In the genomic region with DNA sequence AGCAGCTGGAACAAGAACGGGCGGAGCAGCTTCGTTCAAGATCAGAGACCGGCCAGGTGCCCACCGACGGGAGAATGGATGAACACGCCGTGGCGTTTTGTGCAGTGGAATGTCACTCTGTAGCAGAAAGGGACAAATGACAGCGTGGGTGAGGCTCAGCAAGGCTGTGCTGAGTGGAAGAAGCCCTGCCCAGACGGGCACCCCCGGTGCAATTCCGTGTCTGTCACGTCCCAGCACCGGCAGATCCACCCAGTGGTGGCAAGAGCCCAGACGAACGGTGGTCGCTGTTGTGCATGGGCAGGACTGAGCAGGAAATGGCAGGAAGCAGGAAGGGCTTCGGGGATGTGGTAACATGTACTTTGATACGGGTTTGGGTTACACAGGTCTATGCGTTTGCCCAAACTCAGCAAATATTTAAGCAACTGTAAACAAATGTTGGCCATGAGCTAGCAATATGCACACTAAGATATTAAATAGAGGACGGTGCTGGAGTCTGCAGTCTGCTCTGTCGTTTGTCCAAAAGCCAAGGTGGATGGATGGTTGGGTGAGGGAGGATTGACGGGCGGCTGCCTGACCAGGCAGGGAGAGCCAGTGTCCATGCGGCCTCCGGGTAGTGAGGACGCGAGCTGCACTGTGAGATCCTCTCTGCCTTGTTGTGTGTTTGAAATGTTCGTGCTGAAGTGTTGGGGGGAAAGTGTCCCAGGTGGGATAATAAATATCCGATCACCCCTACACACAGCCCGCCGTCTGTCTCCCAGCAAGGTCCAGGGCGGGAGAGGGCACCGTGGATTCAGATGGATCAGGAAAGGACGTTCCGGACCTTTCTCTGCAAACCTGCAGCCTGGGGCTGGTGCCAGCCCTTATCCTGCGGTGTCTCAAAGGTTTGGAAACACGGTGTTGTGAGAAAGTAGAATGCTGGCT, we compare ENCODE assay signal across 1 cellular context.
TF ChIP-seq lines count a peak whose summit lies in the region.

No MANE protein-coding gene starts in this region.

TF ChIP-seq in HepG2, 621 proteins besides CTCF, POLR2A, EP300 and RAD21 (continued from another document and continues in another):
- no peak for TF ChIP-seq ATF6 (CRISPR knock-in tag; conservative IDR thresholded peaks at IDR 0.05)
- no peak for TF ChIP-seq HNRNPK (IDR thresholded peaks at IDR 0.05; ENCODE audit: low read depth, low read length, poor library complexity, severe bottlenecking)
- peak; percentile 92 for TF ChIP-seq REPIN1 (CRISPR knock-in tag; IDR thresholded peaks at IDR 0.05; ENCODE audit: borderline replicate concordance, low read depth)
- TF ChIP-seq ZNF335 (CRISPR knock-in tag; IDR thresholded peaks at IDR 0.05), result no peak
- no peak for TF ChIP-seq ZNF382 (CRISPR knock-in tag; IDR thresholded peaks at IDR 0.05; ENCODE audit: borderline replicate concordance)
- TF ChIP-seq CSRNP1 (CRISPR knock-in tag; IDR thresholded peaks at IDR 0.05), result peak; percentile 75; the same call in 1 of the 2 replicates
- TF ChIP-seq, protein P1, sequence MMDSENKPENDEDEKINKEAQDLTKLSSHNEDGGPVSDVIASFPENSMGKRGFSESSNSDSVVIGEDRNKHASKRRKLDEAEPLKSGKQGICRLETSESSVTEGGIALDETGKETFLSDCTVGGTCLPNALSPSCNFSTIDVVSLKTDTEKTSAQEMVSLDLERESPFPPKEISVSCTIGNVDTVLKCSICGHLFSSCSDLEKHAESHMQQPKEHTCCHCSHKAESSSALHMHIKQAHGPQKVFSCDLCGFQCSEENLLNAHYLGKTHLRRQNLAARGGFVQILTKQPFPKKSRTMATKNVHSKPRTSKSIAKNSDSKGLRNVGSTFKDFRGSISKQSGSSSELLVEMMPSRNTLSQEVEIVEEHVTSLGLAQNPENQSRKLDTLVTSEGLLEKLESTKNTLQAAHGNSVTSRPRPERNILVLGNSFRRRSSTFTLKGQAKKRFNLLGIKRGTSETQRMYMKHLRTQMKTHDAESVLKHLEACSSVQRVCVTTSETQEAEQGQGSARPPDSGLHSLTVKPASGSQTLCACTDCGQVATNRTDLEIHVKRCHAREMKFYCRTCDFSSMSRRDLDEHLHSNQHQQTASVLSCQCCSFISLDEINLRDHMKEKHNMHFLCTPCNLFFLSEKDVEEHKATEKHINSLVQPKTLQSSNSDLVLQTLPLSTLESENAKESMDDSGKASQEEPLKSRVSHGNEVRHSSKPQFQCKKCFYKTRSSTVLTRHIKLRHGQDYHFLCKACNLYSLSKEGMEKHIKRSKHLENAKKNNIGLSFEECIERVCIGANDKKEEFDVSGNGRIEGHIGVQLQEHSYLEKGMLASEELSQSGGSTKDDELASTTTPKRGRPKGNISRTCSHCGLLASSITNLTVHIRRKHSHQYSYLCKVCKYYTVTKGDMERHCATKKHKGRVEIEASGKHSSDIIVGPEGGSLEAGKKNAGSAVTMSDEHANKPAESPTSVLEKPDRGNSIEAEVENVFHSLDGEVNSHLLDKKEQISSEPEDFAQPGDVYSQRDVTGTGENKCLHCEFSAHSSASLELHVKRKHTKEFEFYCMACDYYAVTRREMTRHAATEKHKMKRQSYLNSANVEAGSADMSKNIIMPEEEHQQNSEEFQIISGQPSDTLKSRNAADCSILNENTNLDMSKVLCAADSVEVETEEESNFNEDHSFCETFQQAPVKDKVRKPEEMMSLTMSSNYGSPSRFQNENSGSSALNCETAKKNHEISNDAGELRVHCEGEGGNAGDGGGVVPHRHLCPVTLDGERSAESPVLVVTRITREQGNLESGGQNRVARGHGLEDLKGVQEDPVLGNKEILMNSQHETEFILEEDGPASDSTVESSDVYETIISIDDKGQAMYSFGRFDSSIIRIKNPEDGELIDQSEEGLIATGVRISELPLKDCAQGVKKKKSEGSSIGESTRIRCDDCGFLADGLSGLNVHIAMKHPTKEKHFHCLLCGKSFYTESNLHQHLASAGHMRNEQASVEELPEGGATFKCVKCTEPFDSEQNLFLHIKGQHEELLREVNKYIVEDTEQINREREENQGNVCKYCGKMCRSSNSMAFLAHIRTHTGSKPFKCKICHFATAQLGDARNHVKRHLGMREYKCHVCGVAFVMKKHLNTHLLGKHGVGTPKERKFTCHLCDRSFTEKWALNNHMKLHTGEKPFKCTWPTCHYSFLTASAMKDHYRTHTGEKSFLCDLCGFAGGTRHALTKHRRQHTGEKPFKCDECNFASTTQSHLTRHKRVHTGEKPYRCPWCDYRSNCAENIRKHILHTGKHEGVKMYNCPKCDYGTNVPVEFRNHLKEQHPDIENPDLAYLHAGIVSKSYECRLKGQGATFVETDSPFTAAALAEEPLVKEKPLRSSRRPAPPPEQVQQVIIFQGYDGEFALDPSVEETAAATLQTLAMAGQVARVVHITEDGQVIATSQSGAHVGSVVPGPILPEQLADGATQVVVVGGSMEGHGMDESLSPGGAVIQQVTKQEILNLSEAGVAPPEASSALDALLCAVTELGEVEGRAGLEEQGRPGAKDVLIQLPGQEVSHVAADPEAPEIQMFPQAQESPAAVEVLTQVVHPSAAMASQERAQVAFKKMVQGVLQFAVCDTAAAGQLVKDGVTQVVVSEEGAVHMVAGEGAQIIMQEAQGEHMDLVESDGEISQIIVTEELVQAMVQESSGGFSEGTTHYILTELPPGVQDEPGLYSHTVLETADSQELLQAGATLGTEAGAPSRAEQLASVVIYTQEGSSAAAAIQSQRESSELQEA (CRISPR knock-in tag; IDR thresholded peaks at IDR 0.05; ENCODE audit: not compliant biosample characterization), result no peak
- peak; percentile 93 for TF ChIP-seq HDAC2 (CRISPR knock-in tag; IDR thresholded peaks at IDR 0.05)
- peak; percentile 64; the same call in 1 of the 2 replicates for TF ChIP-seq ZNF691 (CRISPR knock-in tag; IDR thresholded peaks at IDR 0.05; ENCODE audit: borderline replicate concordance, low read depth)
- peak; percentile 95 for TF ChIP-seq ZNF746 (CRISPR knock-in tag; IDR thresholded peaks at IDR 0.05)
- peak; percentile 89 for TF ChIP-seq HNRNPL (IDR thresholded peaks at IDR 0.05; ENCODE audit: low read depth, low read length)
- no peak for TF ChIP-seq SP4 (CRISPR knock-in tag; IDR thresholded peaks at IDR 0.05)
- TF ChIP-seq ZNF672 (CRISPR knock-in tag; IDR thresholded peaks at IDR 0.05), result no peak
- TF ChIP-seq SMAD1 (CRISPR knock-in tag; IDR thresholded peaks at IDR 0.05; ENCODE audit: borderline replicate concordance, low read depth), result peak; percentile 64; the same call in 1 of the 2 replicates
- TF ChIP-seq ARID2 (CRISPR knock-in tag; IDR thresholded peaks at IDR 0.05; ENCODE audit: borderline replicate concordance), result peak; percentile 91; the same call in 1 of the 2 replicates
- TF ChIP-seq IKZF1 (IDR thresholded peaks at IDR 0.05), result no peak
- 0 out of 2 replicates have a peak, but pooled peaks have one; percentile 47 for TF ChIP-seq ATAD3A (CRISPR knock-in tag; IDR thresholded peaks at IDR 0.05)
- TF ChIP-seq IKZF4 (CRISPR knock-in tag; IDR thresholded peaks at IDR 0.05; ENCODE audit: borderline replicate concordance, low read depth, not compliant biosample characterization), result no peak
- peak; percentile 78 for TF ChIP-seq AKAP8 (CRISPR knock-in tag; IDR thresholded peaks at IDR 0.05)
- TF ChIP-seq MAF1 (CRISPR knock-in tag; IDR thresholded peaks at IDR 0.05; ENCODE audit: borderline replicate concordance), result no peak
- TF ChIP-seq ZIK1 (CRISPR knock-in tag; IDR thresholded peaks at IDR 0.05; ENCODE audit: borderline replicate concordance, low read depth), result peak; percentile 86; the same call in 1 of the 2 replicates
- no peak for TF ChIP-seq SOX6 (IDR thresholded peaks at IDR 0.05)
- TF ChIP-seq SOX6 (CRISPR knock-in tag; IDR thresholded peaks at IDR 0.05), result peak; percentile 94
- TF ChIP-seq, protein P2, sequence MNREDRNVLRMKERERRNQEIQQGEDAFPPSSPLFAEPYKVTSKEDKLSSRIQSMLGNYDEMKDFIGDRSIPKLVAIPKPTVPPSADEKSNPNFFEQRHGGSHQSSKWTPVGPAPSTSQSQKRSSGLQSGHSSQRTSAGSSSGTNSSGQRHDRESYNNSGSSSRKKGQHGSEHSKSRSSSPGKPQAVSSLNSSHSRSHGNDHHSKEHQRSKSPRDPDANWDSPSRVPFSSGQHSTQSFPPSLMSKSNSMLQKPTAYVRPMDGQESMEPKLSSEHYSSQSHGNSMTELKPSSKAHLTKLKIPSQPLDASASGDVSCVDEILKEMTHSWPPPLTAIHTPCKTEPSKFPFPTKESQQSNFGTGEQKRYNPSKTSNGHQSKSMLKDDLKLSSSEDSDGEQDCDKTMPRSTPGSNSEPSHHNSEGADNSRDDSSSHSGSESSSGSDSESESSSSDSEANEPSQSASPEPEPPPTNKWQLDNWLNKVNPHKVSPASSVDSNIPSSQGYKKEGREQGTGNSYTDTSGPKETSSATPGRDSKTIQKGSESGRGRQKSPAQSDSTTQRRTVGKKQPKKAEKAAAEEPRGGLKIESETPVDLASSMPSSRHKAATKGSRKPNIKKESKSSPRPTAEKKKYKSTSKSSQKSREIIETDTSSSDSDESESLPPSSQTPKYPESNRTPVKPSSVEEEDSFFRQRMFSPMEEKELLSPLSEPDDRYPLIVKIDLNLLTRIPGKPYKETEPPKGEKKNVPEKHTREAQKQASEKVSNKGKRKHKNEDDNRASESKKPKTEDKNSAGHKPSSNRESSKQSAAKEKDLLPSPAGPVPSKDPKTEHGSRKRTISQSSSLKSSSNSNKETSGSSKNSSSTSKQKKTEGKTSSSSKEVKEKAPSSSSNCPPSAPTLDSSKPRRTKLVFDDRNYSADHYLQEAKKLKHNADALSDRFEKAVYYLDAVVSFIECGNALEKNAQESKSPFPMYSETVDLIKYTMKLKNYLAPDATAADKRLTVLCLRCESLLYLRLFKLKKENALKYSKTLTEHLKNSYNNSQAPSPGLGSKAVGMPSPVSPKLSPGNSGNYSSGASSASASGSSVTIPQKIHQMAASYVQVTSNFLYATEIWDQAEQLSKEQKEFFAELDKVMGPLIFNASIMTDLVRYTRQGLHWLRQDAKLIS (CRISPR knock-in tag; IDR thresholded peaks at IDR 0.05), result no peak
- TF ChIP-seq, protein P3, sequence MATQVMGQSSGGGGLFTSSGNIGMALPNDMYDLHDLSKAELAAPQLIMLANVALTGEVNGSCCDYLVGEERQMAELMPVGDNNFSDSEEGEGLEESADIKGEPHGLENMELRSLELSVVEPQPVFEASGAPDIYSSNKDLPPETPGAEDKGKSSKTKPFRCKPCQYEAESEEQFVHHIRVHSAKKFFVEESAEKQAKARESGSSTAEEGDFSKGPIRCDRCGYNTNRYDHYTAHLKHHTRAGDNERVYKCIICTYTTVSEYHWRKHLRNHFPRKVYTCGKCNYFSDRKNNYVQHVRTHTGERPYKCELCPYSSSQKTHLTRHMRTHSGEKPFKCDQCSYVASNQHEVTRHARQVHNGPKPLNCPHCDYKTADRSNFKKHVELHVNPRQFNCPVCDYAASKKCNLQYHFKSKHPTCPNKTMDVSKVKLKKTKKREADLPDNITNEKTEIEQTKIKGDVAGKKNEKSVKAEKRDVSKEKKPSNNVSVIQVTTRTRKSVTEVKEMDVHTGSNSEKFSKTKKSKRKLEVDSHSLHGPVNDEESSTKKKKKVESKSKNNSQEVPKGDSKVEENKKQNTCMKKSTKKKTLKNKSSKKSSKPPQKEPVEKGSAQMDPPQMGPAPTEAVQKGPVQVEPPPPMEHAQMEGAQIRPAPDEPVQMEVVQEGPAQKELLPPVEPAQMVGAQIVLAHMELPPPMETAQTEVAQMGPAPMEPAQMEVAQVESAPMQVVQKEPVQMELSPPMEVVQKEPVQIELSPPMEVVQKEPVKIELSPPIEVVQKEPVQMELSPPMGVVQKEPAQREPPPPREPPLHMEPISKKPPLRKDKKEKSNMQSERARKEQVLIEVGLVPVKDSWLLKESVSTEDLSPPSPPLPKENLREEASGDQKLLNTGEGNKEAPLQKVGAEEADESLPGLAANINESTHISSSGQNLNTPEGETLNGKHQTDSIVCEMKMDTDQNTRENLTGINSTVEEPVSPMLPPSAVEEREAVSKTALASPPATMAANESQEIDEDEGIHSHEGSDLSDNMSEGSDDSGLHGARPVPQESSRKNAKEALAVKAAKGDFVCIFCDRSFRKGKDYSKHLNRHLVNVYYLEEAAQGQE (IDR thresholded peaks at IDR 0.05; ENCODE audit: borderline replicate concordance in 1 of 2, low read depth in 1 of 2, low read length in 2 of 2), result 0 out of 4 replicates have a peak, but pooled peaks of 1 of the 2 experiments have one; percentile 45
- peak; percentile 88; the same call in 1 of the 2 replicates for TF ChIP-seq ATF2 (CRISPR knock-in tag; IDR thresholded peaks at IDR 0.05)
- 0 out of 2 replicates have a peak, but pooled peaks have one; percentile 46 for TF ChIP-seq HES4 (CRISPR knock-in tag; IDR thresholded peaks at IDR 0.05; ENCODE audit: borderline replicate concordance)
